Comparison of ENCODE assay signal across 21 cellular contexts in genomic region chr11:89737116-89737515, GRCh38. TPM values are rescaled to one million over a fixed set of nuclear protein-coding genes. Genes with fewer than 3 reads are reported as not detected.
DNase-seq lines count a peak whose midpoint lies in the region; ATAC-seq, FAIRE-seq and TF ChIP-seq lines count a peak whose summit lies in the region.
"Had no signal": no experiment of that assay in that cellular context is flagged by ENCODE, and none has a peak within 500 bp of the region (broad histone marks: within the 10 kb centered on the region; RNA-seq: fewer than 3 reads in every experiment).

No MANE protein-coding gene starts in this region.

- H4K8ac ChIP-seq in H1 (ENCODE audit: extremely low read depth, insufficient read depth, low read length) (peak overlapping the region; percentile 51; the same call in 1 of the 2 replicates), trophoblast cell (ENCODE audit: low read depth, low read length) (no peak overlapping the region)

- H4K12ac ChIP-seq in trophoblast cell (ENCODE audit: low read depth, low read length) = no peak overlapping the region

- H3K27ac ChIP-seq in GM23338 (ENCODE audit: low read depth) (no peak overlapping the region), VCaP (peak overlapping the region; percentile 65), H1 (ENCODE audit: low read depth, low read length) (no peak overlapping the region), trophoblast cell (ENCODE audit: low read depth, low read length) (no peak overlapping the region)
- H3K27ac ChIP-seq: C4-2B had no signal

- no peaks in the 10 kb centered on the region for H3K23me2 ChIP-seq in H1 (ENCODE audit: low read depth, low read length)

- no peaks in the 10 kb centered on the region for H3K79me1 ChIP-seq in H1 (ENCODE audit: low read depth, low read length)
- H3K79me1 ChIP-seq in trophoblast cell (ENCODE audit: low read length) = no peaks in the 10 kb centered on the region

- H3K79me2 ChIP-seq in GM23338 (replicated peaks; ENCODE audit: insufficient read depth) (no peaks in the 10 kb centered on the region), H1 (ENCODE audit: control insufficient read depth in 1 of 2, insufficient read depth in 2 of 2, low read length in 2 of 2) (no peaks in the 10 kb centered on the region), trophoblast cell (ENCODE audit: control insufficient read depth, insufficient read depth, low read length, poor library complexity) (no peaks in the 10 kb centered on the region)

- no peak overlapping the region for H3K4ac ChIP-seq in H1 (replicated peaks; ENCODE audit: insufficient read length, low read depth, low read length)
- H3K4ac ChIP-seq in trophoblast cell (ENCODE audit: low read depth, low read length) = no peak overlapping the region

- no peak overlapping the region for H4K91ac ChIP-seq in H1 (replicated peaks; ENCODE audit: insufficient read length, low read length)
- H4K91ac ChIP-seq in trophoblast cell (ENCODE audit: low read depth, low read length) = no peak overlapping the region

- H2AFZ ChIP-seq in GM23338 = peak overlapping the region; percentile 78; the same call in 1 of the 2 replicates
- peak overlapping the region; percentile 73; the same call in 1 of the 2 replicates for H2AFZ ChIP-seq in H1 (ENCODE audit: low read length)
- no peak overlapping the region for H2AFZ ChIP-seq in trophoblast cell (ENCODE audit: insufficient read depth, low read length, poor library complexity)

- H3K9ac ChIP-seq in H1 (replicated peaks in 1 of 4; ENCODE audit: extremely low read depth in 1 of 4, low read depth in 3 of 4, low read length in 3 of 4) = no peak overlapping the region
- no peak overlapping the region for H3K9ac ChIP-seq in trophoblast cell (ENCODE audit: low read length)

- H3K4me3 ChIP-seq in GM23338 (no peak overlapping the region), H1 (ENCODE audit: extremely low read depth in 1 of 4, insufficient read depth in 2 of 4, low read depth in 3 of 4, low read length in 4 of 4) (no peak overlapping the region), trophoblast cell (ENCODE audit: low read depth, low read length) (no peak overlapping the region)

- H3K4me3 Mint-ChIP-seq in GM23338 = no peak overlapping the region
- H3K4me3 Mint-ChIP-seq: CD4-positive, CD25-positive, alpha-beta regulatory T cell; CD8-positive, alpha-beta T cell; H9 had no signal

- H3K27me3 Mint-ChIP-seq in GM23338 (ENCODE audit: insufficient read depth, low read depth, poor library complexity) = no peaks in the 10 kb centered on the region
- H3K27me3 Mint-ChIP-seq: CD4-positive, CD25-positive, alpha-beta regulatory T cell had no signal

- H4K20me1 ChIP-seq in GM23338 (replicated peaks; ENCODE audit: insufficient read depth) = no peaks in the 10 kb centered on the region
- no peaks in the 10 kb centered on the region for H4K20me1 ChIP-seq in H1 (replicated peaks in 1 of 2; ENCODE audit: control insufficient read depth in 1 of 2, insufficient read depth in 2 of 2, low read length in 2 of 2)

- H3K18ac ChIP-seq in H1 (ENCODE audit: extremely low read depth, low read length) = no peak overlapping the region
- no peak overlapping the region for H3K18ac ChIP-seq in trophoblast cell (ENCODE audit: low read length)

- H2BK20ac ChIP-seq in H1 (ENCODE audit: low read length) = no peak overlapping the region

- 0 out of 2 replicates have a peak, but pooled peaks cover 3% of the 10 kb centered on the region for H3K9me2 ChIP-seq in GM23338 (ENCODE audit: insufficient read depth)

- H3K14ac ChIP-seq in H1 (ENCODE audit: insufficient read length) (no peak overlapping the region), trophoblast cell (ENCODE audit: low read length) (no peak overlapping the region)

- H2AK5ac ChIP-seq in H1 (ENCODE audit: low read depth, low read length) (no peak overlapping the region), trophoblast cell (ENCODE audit: low read length) (no peak overlapping the region)

- no peak for TF ChIP-seq RAD21 in H1 (IDR thresholded peaks at IDR 0.05 in 1 of 2, conservative IDR thresholded peaks at IDR 0.05 in 1 of 2; ENCODE audit: low read depth in 2 of 2, low read length in 2 of 2)

- FAIRE-seq in H1 (lab: Jason Lieb, UNC) = no peak
- FAIRE-seq: D721Med, G401.6, GM12892 had no signal

- no peak overlapping the region for H2BK15ac ChIP-seq in H1 (ENCODE audit: low read length)

- no peak for TF ChIP-seq EP300 in H1 (IDR thresholded peaks at IDR 0.05; ENCODE audit: borderline replicate concordance in 1 of 2, low read depth in 2 of 2, low read length in 2 of 2)

- CTCF ChIA-PET in H1 (lab: Charles Lee; ENCODE audit: partially characterized antibody) = no interaction called here

- ATAC-seq in GM23338 = peak; percentile 56; the same call in 2 of the 3 replicates
- ATAC-seq: CD8-positive, alpha-beta T cell; HCT116 had no signal

- no peak overlapping the region for H2BK5ac ChIP-seq in H1 (ENCODE audit: low read depth, low read length)
- no peak overlapping the region for H2BK5ac ChIP-seq in trophoblast cell (ENCODE audit: low read depth, low read length, poor library complexity)

- POLR2A ChIA-PET in H1 (lab: Charles Lee; ENCODE audit: partially characterized antibody) = no interaction called here

- H3K4me2 ChIP-seq in GM23338 (no peak overlapping the region), H1 (ENCODE audit: insufficient read depth in 1 of 2, low read depth in 2 of 2, low read length in 2 of 2) (no peak overlapping the region), trophoblast cell (ENCODE audit: low read length) (no peak overlapping the region)

- no peaks in the 10 kb centered on the region for H3F3A ChIP-seq in GM23338 (replicated peaks; ENCODE audit: low read depth)

- no peak overlapping the region for H3K56ac ChIP-seq in H1 (replicated peaks; ENCODE audit: insufficient read length, low read depth, low read length)

- no peaks in the 10 kb centered on the region for H3K36me3 ChIP-seq in GM23338 (ENCODE audit: insufficient read depth)
- H3K36me3 ChIP-seq in H1 (ENCODE audit: control insufficient read depth in 2 of 4, insufficient read depth in 4 of 4, low read length in 3 of 4) = no peaks in the 10 kb centered on the region
- no peaks in the 10 kb centered on the region for H3K36me3 ChIP-seq in trophoblast cell (ENCODE audit: control insufficient read depth in 1 of 2, insufficient read depth in 2 of 2, low read length in 2 of 2)

- H3K27ac Mint-ChIP-seq in GM23338 = no peak overlapping the region
- H3K27ac Mint-ChIP-seq: CD4-positive, CD25-positive, alpha-beta regulatory T cell; CD8-positive, alpha-beta T cell had no signal

- H2BK12ac ChIP-seq in H1 (ENCODE audit: low read depth, low read length) = no peak overlapping the region
- peak overlapping the region; percentile 9 for H2BK12ac ChIP-seq in trophoblast cell (ENCODE audit: low read length)

- H3K9me3 ChIP-seq in H1 (ENCODE audit: insufficient read depth in 2 of 2, low read depth in 1 of 2, low read length in 1 of 2) (no peaks in the 10 kb centered on the region), trophoblast cell (ENCODE audit: insufficient read depth, low read depth, low read length) (no peaks in the 10 kb centered on the region)

- no peaks in the 10 kb centered on the region for H3K9me3 Mint-ChIP-seq in GM23338
- H3K9me3 Mint-ChIP-seq: CD8-positive, alpha-beta T cell; H9 had no signal

- WGBS in H1 (ENCODE audit: extremely low coverage in 1 of 2, insufficient coverage in 1 of 2, insufficient read length in 1 of 2, insufficient replicate concordance in 2 of 2, low coverage in 1 of 2, low lambda C conversion rate in 2 of 2, missing lambda C conversion rate in 1 of 2), 2 experiments = 88% methylated on average over 3 of the region's 3 CpGs; no CpG with 5 or more reads in 1 of the 2 experiments
- WGBS in trophoblast cell (ENCODE audit: extremely low coverage, insufficient coverage, insufficient read length) = no CpG with 5 or more reads among the region's 3 CpGs

- H2BK120ac ChIP-seq in H1 (replicated peaks; ENCODE audit: low read depth, low read length) (no peak overlapping the region), trophoblast cell (ENCODE audit: insufficient read depth, low read length, poor library complexity) (no peak overlapping the region)

- TF ChIP-seq POLR2A in H1 (IDR thresholded peaks at IDR 0.05; ENCODE audit: control extremely low read depth in 1 of 2, low read depth in 2 of 2, low read length in 2 of 2) = no peak

- H3K4me1 Mint-ChIP-seq in GM23338 = peaks cover 9% of the 10 kb centered on the region; the same call in 2 of the 3 replicates
- H3K4me1 Mint-ChIP-seq: CD4-positive, CD25-positive, alpha-beta regulatory T cell had no signal

- DNase-seq in GM23338 (ENCODE audit: low spot score) = no peak
- DNase-seq in H1 (ENCODE audit: low read depth in 1 of 2, low spot score in 2 of 2) = no peak
- no peak for DNase-seq in trophoblast cell
- DNase-seq in DMS153 treated with DMSO at 0.1 percent for 48 hours (lab: John Stamatoyannopoulos, UW; ENCODE audit: unreplicated experiment) = no peak
- no peak for DNase-seq in COLO829 (ENCODE audit: low spot score)
- no peak for DNase-seq in SKM-1 (lab: John Stamatoyannopoulos, UW; ENCODE audit: unreplicated experiment)
- no peak for DNase-seq in effector CD4-positive, alpha-beta T cell
- DNase-seq: CD4-positive, CD25-positive, alpha-beta regulatory T cell; CD8-positive, alpha-beta T cell; DND-41; H9 had no signal

- H3K23ac ChIP-seq in H1 (ENCODE audit: insufficient read length) (no peak overlapping the region), trophoblast cell (ENCODE audit: low read length) (no peak overlapping the region)

- no peak overlapping the region for H4K5ac ChIP-seq in H1 (ENCODE audit: insufficient read length, low read depth, low read length)

- no peaks in the 10 kb centered on the region for H3K27me3 ChIP-seq in GM23338 (ENCODE audit: insufficient read depth)
- no peaks in the 10 kb centered on the region for H3K27me3 ChIP-seq in H1 (replicated peaks in 1 of 4; ENCODE audit: control insufficient read depth in 3 of 4, extremely low read depth in 1 of 4, insufficient read depth in 3 of 4, low read length in 3 of 4)
- H3K27me3 ChIP-seq in trophoblast cell (ENCODE audit: insufficient read depth, low read length) = no peaks in the 10 kb centered on the region

- H3K4me1 ChIP-seq in GM23338 (ENCODE audit: insufficient read depth) = 0 out of 2 replicates have a peak, but pooled peaks cover 7% of the 10 kb centered on the region
- no peaks in the 10 kb centered on the region for H3K4me1 ChIP-seq in H1 (replicated peaks in 1 of 4; ENCODE audit: control insufficient read depth in 3 of 4, insufficient read depth in 4 of 4, low read length in 3 of 4)
- H3K4me1 ChIP-seq in trophoblast cell (ENCODE audit: control insufficient read depth in 1 of 2, insufficient read depth in 2 of 2, low read length in 2 of 2) = peaks cover 0 to 3% of the 10 kb centered on the region in 2 experiments

- TF ChIP-seq CTCF in GM23338 (conservative IDR thresholded peaks at IDR 0.05; ENCODE audit: low read depth in 2 of 2) (no peak), VCaP (conservative IDR thresholded peaks at IDR 0.05) (no peak), H1 (IDR thresholded peaks at IDR 0.05; ENCODE audit: control extremely low read depth in 1 of 3, insufficient read depth in 1 of 3, low read depth in 1 of 3, low read length in 3 of 3) (no peak)

- H3K36me3 Mint-ChIP-seq in GM23338 (ENCODE audit: low read depth) = no peaks in the 10 kb centered on the region
- H3K36me3 Mint-ChIP-seq: CD4-positive, CD25-positive, alpha-beta regulatory T cell; CD8-positive, alpha-beta T cell had no signal

RNA-seq across cellular contexts. Expression of gene TRIM77, which starts 27.0 kb away (rescaled TPM):
- not detected in 2 replicates for total RNA-seq in GM23338 (2014; rRNA removed; shearing (Covaris generic))
- polyA plus RNA-seq in GM23338 (2016; fragmentation: Nextera tagmentation; extraction: Ambion mirVana) (not detected in 2 replicates), H1 (2011; rRNA removed) (not detected in 2 replicates)
- not detected in 2 replicates for total RNA-seq in H1 (2021; fragmentation: NEBNext Ultra II Directional; extraction: Animal tissue kit (Norgen Biotek cat#: 25700))
- polyA plus RNA-seq in H1 (2011; cell fraction: cytosol; rRNA removed) = not detected
- not detected for polyA plus RNA-seq in H1 (2011; cell fraction: nucleus; rRNA removed)
- polyA plus RNA-seq in H1 (2012, experiment 1 of 2) = not detected in 4 replicates
- not detected for polyA plus RNA-seq in H1 (2012, experiment 2 of 2)
- not detected for polyA plus RNA-seq in H1 (2013, experiment 1 of 2)
- polyA plus RNA-seq in H1 (2013, experiment 2 of 2) = not detected
- not detected in 2 replicates for polyA minus RNA-seq in H1 (2011; rRNA and poly(A)+ RNA removed)
- polyA minus RNA-seq in H1 (2011; cell fraction: cytosol; rRNA and poly(A)+ RNA removed) = not detected
- not detected for polyA minus RNA-seq in H1 (2011; cell fraction: nucleus; rRNA and poly(A)+ RNA removed)
- not detected in 2 replicates for polyA plus RNA-seq in trophoblast cell (2013)
- total RNA-seq: A172; A673; CD4-positive, CD25-positive, alpha-beta regulatory T cell; CD8-positive, alpha-beta T cell; H4; H9 had no signal
- polyA plus RNA-seq: BJ; CD4-positive, CD25-positive, alpha-beta regulatory T cell had no signal
